8 cellular contexts compared by ENCODE assay signal in the genomic region with DNA sequence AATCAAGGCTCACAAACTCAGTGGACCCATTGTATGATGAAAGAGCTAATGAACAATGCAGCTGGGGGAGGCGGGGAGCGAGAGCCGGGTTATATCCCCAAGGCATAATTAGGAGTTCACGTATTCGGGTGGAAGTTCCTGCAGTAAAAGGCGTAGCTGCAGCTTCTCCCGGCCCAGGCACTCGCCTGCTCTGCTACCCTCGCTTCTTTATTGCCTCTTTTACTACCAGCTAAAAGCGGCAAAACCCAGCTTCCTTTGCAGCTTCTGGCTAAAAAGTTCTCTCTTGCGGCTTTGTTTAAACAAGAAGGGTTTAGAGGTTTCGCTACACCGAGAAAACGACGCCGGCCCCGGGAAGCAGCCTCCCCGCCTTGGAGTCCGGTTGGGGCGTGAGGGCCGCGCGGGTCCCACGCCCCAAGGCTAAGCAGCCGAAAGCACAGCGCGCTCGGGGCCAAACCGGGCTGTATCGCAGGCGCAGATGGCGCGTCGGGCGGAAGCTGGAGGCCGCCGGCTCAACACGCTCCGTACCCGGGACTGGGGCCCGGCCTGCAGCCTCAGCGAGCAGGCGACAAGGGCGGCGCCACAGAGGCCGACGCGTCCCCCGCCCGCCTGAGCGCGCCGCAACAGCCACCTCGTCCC. TPM values are rescaled to one million over a fixed set of nuclear protein-coding genes. Genes with fewer than 3 reads are reported as not detected.
A peak's percentile ranks its signal among the peaks of the same experiment; 100 is the strongest.
DNase-seq lines count a peak whose midpoint lies in the region; ATAC-seq, FAIRE-seq and TF ChIP-seq lines count a peak whose summit lies in the region.

No MANE protein-coding gene starts in this region.

- FAIRE-seq in keratinocyte (lab: Jason Lieb, UNC) = peak; percentile 48
- no peak for FAIRE-seq in small intestine (lab: Jason Lieb, UNC)

- 0 to 1% (median 0%) methylated on average over 31 to 54 of the region's 54 CpGs for WGBS in small intestine, 3 donors

- peak overlapping the region; percentile 93 for H3K27ac ChIP-seq in keratinocyte (ENCODE audit: control insufficient read depth, insufficient read depth, low read length)
- peak overlapping the region; percentile 97 to 98 for H3K27ac ChIP-seq in small intestine (ENCODE audit: low read depth in 1 of 2, low read length in 1 of 2)

- peaks cover 60% of the 10 kb centered on the region for H3K79me2 ChIP-seq in keratinocyte (ENCODE audit: control insufficient read depth, insufficient read depth, low read length)

- H3K4me1 ChIP-seq in keratinocyte (ENCODE audit: control insufficient read depth, extremely low read depth, insufficient read depth, low read length) (peaks cover 29% of the 10 kb centered on the region), small intestine (ENCODE audit: control insufficient read depth in 2 of 2, insufficient read depth in 1 of 2, low read depth in 1 of 2, low read length in 1 of 2) (peaks cover 0 to 8% of the 10 kb centered on the region in 2 donors)

- H3K36me3 ChIP-seq in keratinocyte (ENCODE audit: control insufficient read depth in 2 of 2, extremely low read depth in 1 of 2, insufficient read depth in 2 of 2, low read length in 2 of 2) = peaks cover 0 to 2% of the 10 kb centered on the region in 2 experiments
- H3K36me3 ChIP-seq in small intestine (ENCODE audit: control insufficient read depth in 2 of 2, insufficient read depth in 2 of 2, low read length in 2 of 2) = no peaks in the 10 kb centered on the region

- H2AFZ ChIP-seq in keratinocyte (ENCODE audit: control insufficient read depth, low read length) = peak overlapping the region; percentile 43

- H3K9ac ChIP-seq in keratinocyte (ENCODE audit: control insufficient read depth, extremely low read depth, insufficient read depth, low read length) = peak overlapping the region; percentile 95

- H3K9me3 ChIP-seq in keratinocyte (ENCODE audit: control insufficient read depth, low read depth, low read length) = no peaks in the 10 kb centered on the region
- H3K9me3 ChIP-seq in small intestine (ENCODE audit: control insufficient read depth, low read depth) = no peaks in the 10 kb centered on the region

- H3K27me3 ChIP-seq in keratinocyte (ENCODE audit: control insufficient read depth, extremely low read depth, insufficient read depth, low read length) = no peaks in the 10 kb centered on the region
- no peaks in the 10 kb centered on the region for H3K27me3 ChIP-seq in small intestine (ENCODE audit: control insufficient read depth in 2 of 2, insufficient read depth in 2 of 2, low read length in 2 of 2)

- H4K20me1 ChIP-seq in keratinocyte (ENCODE audit: control insufficient read depth, extremely low read depth, insufficient read depth, low read length) = no peaks in the 10 kb centered on the region

- dilution Hi-C loops in keratinocyte (cut with MboI; ENCODE audit: extremely low pct_ligation_motif_present, low sequenced_read_pairs) = no loop called here

- TF ChIP-seq RAD21 in Ishikawa (IDR thresholded peaks at IDR 0.05; ENCODE audit: low read depth) = no peak

- H3K9me1 ChIP-seq in keratinocyte (ENCODE audit: control insufficient read depth, extremely low read depth, insufficient read depth, low read length) = peaks cover 2% of the 10 kb centered on the region

- peak in 1 of 3 experiments; percentile 8 for TF ChIP-seq CTCF in keratinocyte (optimal IDR thresholded peaks at IDR 0.05 in 1 of 3, IDR thresholded peaks at IDR 0.05 in 1 of 3, conservative IDR thresholded peaks at IDR 0.05 in 1 of 3; ENCODE audit: extremely low read depth in 1 of 3, insufficient read depth in 2 of 3, low read length in 3 of 3)

- TF ChIP-seq EP300 in Ishikawa (IDR thresholded peaks at IDR 0.05; ENCODE audit: borderline replicate concordance) = no peak

- ATAC-seq in GM21786 (IDR thresholded peaks at IDR 0.05; ENCODE audit: unreplicated experiment) = peak; percentile 49

- peak overlapping the region; percentile 88 to 90 (median 89) for H3K4me3 ChIP-seq in keratinocyte (ENCODE audit: control insufficient read depth in 2 of 3, extremely low read depth in 1 of 3, insufficient read depth in 2 of 3, low read depth in 1 of 3, low read length in 3 of 3)
- peak overlapping the region; percentile 68 to 98 for H3K4me3 ChIP-seq in small intestine (ENCODE audit: low read depth in 1 of 2, low read length in 2 of 2)

- peak overlapping the region; percentile 88 for H3K4me2 ChIP-seq in keratinocyte (ENCODE audit: control insufficient read depth, extremely low read depth, insufficient read depth, low read depth, low read length)

- DNase-seq in SKM-1 treated with dmso at 0.1 percent for 144 hours (lab: John Stamatoyannopoulos, UW; ENCODE audit: unreplicated experiment) = peak; percentile 94
- DNase-seq in SKM-1 (lab: John Stamatoyannopoulos, UW; ENCODE audit: unreplicated experiment) = no peak
- DNase-seq in SIG-M5 treated with dmso at 0.1 percent for 504 hours (lab: John Stamatoyannopoulos, UW; ENCODE audit: unreplicated experiment) = peak; percentile 58
- DNase-seq in cerebellar nuclear complex (lab: John Stamatoyannopoulos, UW) = peak; percentile 17 to 49
- DNase-seq in keratinocyte (ENCODE audit: low read depth, low spot score) = no peak
- DNase-seq in small intestine = peak; percentile 72

TF ChIP-seq in Ishikawa, 13 proteins besides CTCF, POLR2A, EP300 and RAD21:
- no peak for TF ChIP-seq ZBTB7A (IDR thresholded peaks at IDR 0.05; ENCODE audit: low read depth)
- peak; percentile 49; the same call in 1 of the 2 replicates for TF ChIP-seq YY1 (IDR thresholded peaks at IDR 0.05; ENCODE audit: low read depth)
- no peak for TF ChIP-seq TEAD4 (IDR thresholded peaks at IDR 0.05)
- no peak for TF ChIP-seq NFIC (IDR thresholded peaks at IDR 0.05)
- no peak for TF ChIP-seq TCF12 (IDR thresholded peaks at IDR 0.05; ENCODE audit: low read depth)
- TF ChIP-seq FOXM1 (IDR thresholded peaks at IDR 0.05; ENCODE audit: borderline replicate concordance, low read depth) = no peak
- TF ChIP-seq EGR1 (IDR thresholded peaks at IDR 0.05) = no peak
- no peak for TF ChIP-seq CREB1 (IDR thresholded peaks at IDR 0.05; ENCODE audit: low read depth)
- TF ChIP-seq MAX (IDR thresholded peaks at IDR 0.05) = no peak; the same call in 1 of the 2 replicates
- TF ChIP-seq TAF1 (IDR thresholded peaks at IDR 0.05; ENCODE audit: low read depth) = peak; percentile 70
- TF ChIP-seq USF1 (IDR thresholded peaks at IDR 0.05) = no peak
- TF ChIP-seq, protein P1, sequence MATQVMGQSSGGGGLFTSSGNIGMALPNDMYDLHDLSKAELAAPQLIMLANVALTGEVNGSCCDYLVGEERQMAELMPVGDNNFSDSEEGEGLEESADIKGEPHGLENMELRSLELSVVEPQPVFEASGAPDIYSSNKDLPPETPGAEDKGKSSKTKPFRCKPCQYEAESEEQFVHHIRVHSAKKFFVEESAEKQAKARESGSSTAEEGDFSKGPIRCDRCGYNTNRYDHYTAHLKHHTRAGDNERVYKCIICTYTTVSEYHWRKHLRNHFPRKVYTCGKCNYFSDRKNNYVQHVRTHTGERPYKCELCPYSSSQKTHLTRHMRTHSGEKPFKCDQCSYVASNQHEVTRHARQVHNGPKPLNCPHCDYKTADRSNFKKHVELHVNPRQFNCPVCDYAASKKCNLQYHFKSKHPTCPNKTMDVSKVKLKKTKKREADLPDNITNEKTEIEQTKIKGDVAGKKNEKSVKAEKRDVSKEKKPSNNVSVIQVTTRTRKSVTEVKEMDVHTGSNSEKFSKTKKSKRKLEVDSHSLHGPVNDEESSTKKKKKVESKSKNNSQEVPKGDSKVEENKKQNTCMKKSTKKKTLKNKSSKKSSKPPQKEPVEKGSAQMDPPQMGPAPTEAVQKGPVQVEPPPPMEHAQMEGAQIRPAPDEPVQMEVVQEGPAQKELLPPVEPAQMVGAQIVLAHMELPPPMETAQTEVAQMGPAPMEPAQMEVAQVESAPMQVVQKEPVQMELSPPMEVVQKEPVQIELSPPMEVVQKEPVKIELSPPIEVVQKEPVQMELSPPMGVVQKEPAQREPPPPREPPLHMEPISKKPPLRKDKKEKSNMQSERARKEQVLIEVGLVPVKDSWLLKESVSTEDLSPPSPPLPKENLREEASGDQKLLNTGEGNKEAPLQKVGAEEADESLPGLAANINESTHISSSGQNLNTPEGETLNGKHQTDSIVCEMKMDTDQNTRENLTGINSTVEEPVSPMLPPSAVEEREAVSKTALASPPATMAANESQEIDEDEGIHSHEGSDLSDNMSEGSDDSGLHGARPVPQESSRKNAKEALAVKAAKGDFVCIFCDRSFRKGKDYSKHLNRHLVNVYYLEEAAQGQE (IDR thresholded peaks at IDR 0.05; ENCODE audit: low read depth) = no peak
- peak; percentile 16; the same call in 1 of the 2 replicates for TF ChIP-seq CEBPB (IDR thresholded peaks at IDR 0.05)

RNA-seq across cellular contexts. Expression of gene ZBTB2, which starts 1.6 kb away (rescaled TPM):
- polyA plus RNA-seq in keratinocyte (9.4 to 11.9 TPM (median 10.9 TPM) in 3 replicates), small intestine (1 to 10 TPM; 7.1 to 8.7 (median 8.1) TPM)
- 5.2 TPM for polyA plus RNA-seq in keratinocyte (2011; ENCODE audit: low read depth)
- polyA plus RNA-seq in keratinocyte (2011; cell fraction: cytosol; rRNA removed) = 7.6 and 10.9 TPM in 2 replicates
- 8.4 and 9.1 TPM in 2 replicates for polyA plus RNA-seq in keratinocyte (2011; cell fraction: nucleus; rRNA removed)
- 7.8 and 7.9 TPM in 2 replicates for polyA plus RNA-seq in keratinocyte (2012; ENCODE audit: low replicate concordance)
- 14.4 to 16.2 TPM (median 16.2 TPM) in 3 replicates for polyA minus RNA-seq in keratinocyte
- polyA minus RNA-seq in keratinocyte (2011; cell fraction: cytosol; rRNA and poly(A)+ RNA removed) = 7.1 TPM
- 5.1 and 7.9 TPM in 2 replicates for polyA minus RNA-seq in keratinocyte (2011; cell fraction: nucleus; rRNA and poly(A)+ RNA removed)

Comparison
In these comparisons a context has a peak if more than half of its experiments do, and no peak if none do; other contexts are left out.
1. DNase-seq: peak in SKM-1 treated with dmso at 0.1 percent for 144 hours (single experiment), SIG-M5 treated with dmso at 0.1 percent for 504 hours (single experiment), cerebellar nuclear complex (2 of 2) and small intestine (single experiment); none in SKM-1 (single experiment) and keratinocyte (single experiment).